Comparison of ENCODE assay signal across 7 cellular contexts in genomic region chr15:101723874-101724674, GRCh38. TPM values are rescaled to one million over a fixed set of nuclear protein-coding genes. Genes with fewer than 3 reads are reported as not detected.
DNase-seq lines count a peak whose midpoint lies in the region; ATAC-seq and TF ChIP-seq lines count a peak whose summit lies in the region.

TSS of gene TARS3 (minus strand) at chr15:101724473. CDS start at chr15:101724387, 86 bp downstream.

- intact Hi-C loops in sciatic nerve (cut with DNase I) = no loop called here

- DNase-seq in NCI-H1694 treated with DMSO at 0.1 percent for 48 hours (lab: John Stamatoyannopoulos, UW) (peak; percentile 74), T-helper 22 cell (ENCODE audit: low read depth) (peak; percentile 94), astrocyte of the hippocampus (ENCODE audit: low read depth, low spot score) (peak; percentile 96), hypothalamus (lab: John Stamatoyannopoulos, UW) (peak; percentile 45 to 100 (median 86)), sciatic nerve (ENCODE audit: low spot score) (peak; percentile 98)

- TF ChIP-seq POLR2A in GM18505 (IDR thresholded peaks at IDR 0.05; ENCODE audit: borderline replicate concordance, extremely low read depth, insufficient read depth, insufficient read length) = peak; percentile 86

- ATAC-seq in GM18505 (IDR thresholded peaks at IDR 0.05; ENCODE audit: unreplicated experiment) (peak; percentile 85), HG02885 (IDR thresholded peaks at IDR 0.05; ENCODE audit: poor library complexity, unreplicated experiment) (peak; percentile 87), sciatic nerve (peak; percentile 99)

RNA-seq across cellular contexts. Expression of gene TARS3, which starts in this region (rescaled TPM):
- total RNA-seq in sciatic nerve = 28.1 TPM

Comparison
In these comparisons a context has a peak if more than half of its experiments do, and no peak if none do; other contexts are left out.
1. Peak in every context shown above with its lines: DNase-seq and ATAC-seq.